1 cellular context compared by ENCODE assay signal in the genomic region with DNA sequence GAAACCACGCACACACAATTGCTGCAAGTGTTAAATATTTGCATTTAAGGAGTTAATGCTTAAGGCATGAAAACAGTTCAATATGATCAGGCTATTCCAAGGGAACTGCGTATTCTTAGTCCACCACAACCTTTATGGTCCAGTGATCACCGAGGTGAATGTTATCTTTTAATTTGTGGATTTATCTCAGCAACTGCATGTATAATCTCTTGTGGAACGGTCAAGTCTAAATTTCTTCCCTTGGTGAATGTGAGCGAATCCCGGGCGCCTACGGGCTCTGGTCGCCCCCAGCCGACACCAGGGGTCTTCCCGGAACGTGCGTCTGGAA.
TF ChIP-seq lines count a peak whose summit lies in the region.

No MANE protein-coding gene starts in this region.

TF ChIP-seq in HCT116, 20 proteins besides CTCF, POLR2A, EP300 and RAD21 (continued from another document):
- TF ChIP-seq ZFX (IDR thresholded peaks at IDR 0.05) (no peak), CEBPB (IDR thresholded peaks at IDR 0.05; ENCODE audit: low read depth) (no peak), JUND (IDR thresholded peaks at IDR 0.05) (no peak), EGR1 (IDR thresholded peaks at IDR 0.05; ENCODE audit: low read depth) (no peak), TCF7L2 (IDR thresholded peaks at IDR 0.05; ENCODE audit: borderline replicate concordance, extremely low read depth, insufficient read depth, insufficient read length) (no peak), FOSL1 (IDR thresholded peaks at IDR 0.05; ENCODE audit: low read depth) (no peak), CBX3 (IDR thresholded peaks at IDR 0.05; ENCODE audit: low read depth) (no peak), POLR2AphosphoS5 (IDR thresholded peaks at IDR 0.05; ENCODE audit: low read depth, low read length) (no peak), SRF (IDR thresholded peaks at IDR 0.05; ENCODE audit: low read depth) (no peak)
- TF ChIP-seq, protein P1, sequence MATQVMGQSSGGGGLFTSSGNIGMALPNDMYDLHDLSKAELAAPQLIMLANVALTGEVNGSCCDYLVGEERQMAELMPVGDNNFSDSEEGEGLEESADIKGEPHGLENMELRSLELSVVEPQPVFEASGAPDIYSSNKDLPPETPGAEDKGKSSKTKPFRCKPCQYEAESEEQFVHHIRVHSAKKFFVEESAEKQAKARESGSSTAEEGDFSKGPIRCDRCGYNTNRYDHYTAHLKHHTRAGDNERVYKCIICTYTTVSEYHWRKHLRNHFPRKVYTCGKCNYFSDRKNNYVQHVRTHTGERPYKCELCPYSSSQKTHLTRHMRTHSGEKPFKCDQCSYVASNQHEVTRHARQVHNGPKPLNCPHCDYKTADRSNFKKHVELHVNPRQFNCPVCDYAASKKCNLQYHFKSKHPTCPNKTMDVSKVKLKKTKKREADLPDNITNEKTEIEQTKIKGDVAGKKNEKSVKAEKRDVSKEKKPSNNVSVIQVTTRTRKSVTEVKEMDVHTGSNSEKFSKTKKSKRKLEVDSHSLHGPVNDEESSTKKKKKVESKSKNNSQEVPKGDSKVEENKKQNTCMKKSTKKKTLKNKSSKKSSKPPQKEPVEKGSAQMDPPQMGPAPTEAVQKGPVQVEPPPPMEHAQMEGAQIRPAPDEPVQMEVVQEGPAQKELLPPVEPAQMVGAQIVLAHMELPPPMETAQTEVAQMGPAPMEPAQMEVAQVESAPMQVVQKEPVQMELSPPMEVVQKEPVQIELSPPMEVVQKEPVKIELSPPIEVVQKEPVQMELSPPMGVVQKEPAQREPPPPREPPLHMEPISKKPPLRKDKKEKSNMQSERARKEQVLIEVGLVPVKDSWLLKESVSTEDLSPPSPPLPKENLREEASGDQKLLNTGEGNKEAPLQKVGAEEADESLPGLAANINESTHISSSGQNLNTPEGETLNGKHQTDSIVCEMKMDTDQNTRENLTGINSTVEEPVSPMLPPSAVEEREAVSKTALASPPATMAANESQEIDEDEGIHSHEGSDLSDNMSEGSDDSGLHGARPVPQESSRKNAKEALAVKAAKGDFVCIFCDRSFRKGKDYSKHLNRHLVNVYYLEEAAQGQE (IDR thresholded peaks at IDR 0.05; ENCODE audit: low read depth), result no peak
